In the genomic region with DNA sequence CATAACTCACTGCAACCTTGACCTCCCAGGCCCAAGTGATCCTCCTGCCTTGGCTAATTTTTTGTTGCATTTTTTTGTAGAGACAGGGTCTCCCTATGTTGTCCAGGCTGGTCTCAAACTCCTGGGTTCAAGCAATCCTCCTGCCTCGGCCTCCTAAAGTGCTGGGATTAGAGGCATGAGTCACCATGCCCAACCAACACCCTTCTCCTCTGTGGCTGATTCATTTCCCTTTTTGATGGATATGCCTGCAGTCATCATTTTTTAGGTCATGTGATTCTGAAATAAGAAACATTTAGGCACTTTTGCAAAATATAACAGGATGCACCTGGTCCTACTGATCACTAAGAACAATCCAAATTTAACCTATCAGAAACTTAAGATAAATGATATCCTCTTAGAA, we compare ENCODE assay signal across 17 cellular contexts. TPM values are rescaled to one million over a fixed set of nuclear protein-coding genes. Genes with fewer than 3 reads are reported as not detected.
DNase-seq lines count a peak whose midpoint lies in the region; ATAC-seq, FAIRE-seq and TF ChIP-seq lines count a peak whose summit lies in the region.
"Had no signal": no experiment of that assay in that cellular context is flagged by ENCODE, and none has a peak within 500 bp of the region (broad histone marks: within the 10 kb centered on the region; RNA-seq: fewer than 3 reads in every experiment).

No MANE protein-coding gene starts in this region.

- CTCF ChIA-PET in naive thymus-derived CD4-positive, alpha-beta T cell (lab: Charles Lee): no interaction called here

- no peaks in the 10 kb centered on the region for H3K27me3 ChIP-seq in bronchial epithelial cell (ENCODE audit: control insufficient read depth, insufficient read depth, low read length)
- H3K27me3 ChIP-seq in naive thymus-derived CD4-positive, alpha-beta T cell (ENCODE audit: control insufficient read depth in 2 of 2, insufficient read depth in 2 of 2, low read length in 2 of 2): no peaks in the 10 kb centered on the region

- no peaks in the 10 kb centered on the region for H3K4me1 ChIP-seq in naive thymus-derived CD4-positive, alpha-beta T cell (ENCODE audit: control insufficient read depth in 2 of 2, insufficient read depth in 2 of 2, low read length in 2 of 2)

- no peak overlapping the region for H3K4me3 Mint-ChIP-seq in naive thymus-derived CD4-positive, alpha-beta T cell
- no peak overlapping the region for H3K4me3 Mint-ChIP-seq in HFFc6
- H3K4me3 Mint-ChIP-seq: activated T-cell treated with anti-CD3 and anti-CD28 coated beads, Interleukin-2, amount 50 U/mL, for 4 hours had no signal

- H3K36me3 ChIP-seq in bronchial epithelial cell (ENCODE audit: control insufficient read depth, insufficient read depth, low read length): no peaks in the 10 kb centered on the region
- no peaks in the 10 kb centered on the region for H3K36me3 ChIP-seq in naive thymus-derived CD4-positive, alpha-beta T cell (ENCODE audit: control insufficient read depth in 2 of 3, insufficient read depth in 3 of 3, low read length in 3 of 3)

- POLR2A ChIA-PET in naive thymus-derived CD4-positive, alpha-beta T cell (lab: Charles Lee): interaction anchor here (0.6 kb wide), 1 partner anchor 227 kb away, joined by 4 read pairs; no protein-coding TSS in a partner anchor

- intact Hi-C loops in naive thymus-derived CD4-positive, alpha-beta T cell (cut with micrococcal nuclease): no loop called here

- H3K36me3 Mint-ChIP-seq in naive thymus-derived CD4-positive, alpha-beta T cell: no peaks in the 10 kb centered on the region
- H3K36me3 Mint-ChIP-seq in HFFc6 (ENCODE audit: low read depth): 0 out of 2 replicates have a peak, but pooled peaks cover 1% of the 10 kb centered on the region

- no peak overlapping the region for H3K4me3 ChIP-seq in NB4 (ENCODE audit: low read depth, low read length)
- no peak overlapping the region for H3K4me3 ChIP-seq in bronchial epithelial cell (ENCODE audit: low read depth, low read length)
- H3K4me3 ChIP-seq in naive thymus-derived CD4-positive, alpha-beta T cell (ENCODE audit: low read length): no peak overlapping the region

- H3K27ac Mint-ChIP-seq in naive thymus-derived CD4-positive, alpha-beta T cell: no peak overlapping the region
- no peak overlapping the region for H3K27ac Mint-ChIP-seq in HFFc6

- H3K27ac ChIP-seq in naive thymus-derived CD4-positive, alpha-beta T cell (ENCODE audit: low read depth, low read length): no peak overlapping the region
- H3K27ac ChIP-seq: 22Rv1 had no signal

- no peak for TF ChIP-seq POLR2A in NB4 (IDR thresholded peaks at IDR 0.05; ENCODE audit: extremely low read depth, insufficient read length)

- H3K9me3 ChIP-seq in naive thymus-derived CD4-positive, alpha-beta T cell (ENCODE audit: control insufficient read depth in 2 of 3, low read length in 3 of 3): no peaks in the 10 kb centered on the region

- ATAC-seq in naive thymus-derived CD4-positive, alpha-beta T cell: peak; percentile 52
- ATAC-seq in HG02852 (IDR thresholded peaks at IDR 0.05; ENCODE audit: unreplicated experiment): no peak
- ATAC-seq: activated T-cell treated with anti-CD3 and anti-CD28 coated beads, Interleukin-2, amount 50 U/mL, for 4 hours; Panc1 had no signal

- peaks cover 0 to 4% (median 0%) of the 10 kb centered on the region in 7 donors for H3K4me1 Mint-ChIP-seq in naive thymus-derived CD4-positive, alpha-beta T cell
- H3K4me1 Mint-ChIP-seq in HFFc6 (ENCODE audit: low read depth): peaks cover 5% of the 10 kb centered on the region

- DNase-seq in NOMO-1 treated with DMSO at 0.1 percent for 48 hours (lab: John Stamatoyannopoulos, UW; ENCODE audit: unreplicated experiment) (peak; percentile 35), NOMO-1 treated with dmso at 0.1 percent for 144 hours (lab: John Stamatoyannopoulos, UW; ENCODE audit: unreplicated experiment) (no peak), NB4 (ENCODE audit: low read depth) (peak; percentile 64), bronchial epithelial cell (ENCODE audit: low read depth) (peak; percentile 65), HFFc6 (no peak)
- no peak for DNase-seq in naive thymus-derived CD4-positive, alpha-beta T cell
- DNase-seq in effector CD8-positive, alpha-beta T cell (lab: John Stamatoyannopoulos, UW): no peak
- DNase-seq: activated CD4-positive, CD25-positive, alpha-beta regulatory T cell; activated T-cell treated with anti-CD3 and anti-CD28 coated beads, Interleukin-2, amount 50 U/mL, for 4 hours; caudate nucleus; DMS53; NCI-H2081; stimulated activated CD4-positive, alpha-beta T cell treated with anti-CD3 and anti-CD28 coated beads, Interleukin-4, amount 100 ng/mL, for 1 hour had no signal

- peaks cover 0 to 5% (median 0%) of the 10 kb centered on the region in 5 donors for H3K27me3 Mint-ChIP-seq in naive thymus-derived CD4-positive, alpha-beta T cell
- H3K27me3 Mint-ChIP-seq in HFFc6 (ENCODE audit: insufficient read depth): peaks cover 10% of the 10 kb centered on the region

- no peak for FAIRE-seq in bronchial epithelial cell (lab: Jason Lieb, UNC)
- FAIRE-seq: GM18507 had no signal

- no peaks in the 10 kb centered on the region for H3K9me3 Mint-ChIP-seq in naive thymus-derived CD4-positive, alpha-beta T cell
- no peaks in the 10 kb centered on the region for H3K9me3 Mint-ChIP-seq in HFFc6
- H3K9me3 Mint-ChIP-seq: activated T-cell treated with anti-CD3 and anti-CD28 coated beads, Interleukin-2, amount 50 U/mL, for 4 hours had no signal

- TF ChIP-seq CTCF in NB4 (IDR thresholded peaks at IDR 0.05; ENCODE audit: low read depth, low read length): no peak
- TF ChIP-seq CTCF in bronchial epithelial cell (IDR thresholded peaks at IDR 0.05; ENCODE audit: insufficient read depth, low read length, severe bottlenecking): no peak
- no peak for TF ChIP-seq CTCF in HFFc6 (IDR thresholded peaks at IDR 0.05)

RNA-seq across cellular contexts. Expression of a gene that starts 44.0 kb away (rescaled TPM):
- total RNA-seq in bronchial epithelial cell: 2.1 and 2.6 TPM in 2 replicates
- 10 to 100 TPM; 10.6 to 52.0 (median 46.8) TPM for total RNA-seq in naive thymus-derived CD4-positive, alpha-beta T cell
- 10 to 100 TPM; 17.7 to 25.1 TPM for polyA plus RNA-seq in naive thymus-derived CD4-positive, alpha-beta T cell
- 1 to 10 TPM; 2.9 to 8.8 (median 4.6) TPM for total RNA-seq in HFFc6 (2021; fragmentation: NEBNext Ultra II Directional; extraction: Animal tissue kit (Norgen Biotek cat#: 25700))

Comparison
In these comparisons a context has a peak if more than half of its experiments do, and no peak if none do; other contexts are left out.
1. DNase-seq: peak in NOMO-1 treated with DMSO at 0.1 percent for 48 hours (single experiment), NB4 (single experiment) and bronchial epithelial cell (single experiment); none in NOMO-1 treated with dmso at 0.1 percent for 144 hours (single experiment), naive thymus-derived CD4-positive, alpha-beta T cell (0 of 9), HFFc6 (single experiment) and effector CD8-positive, alpha-beta T cell (single experiment).